In the genomic region with DNA sequence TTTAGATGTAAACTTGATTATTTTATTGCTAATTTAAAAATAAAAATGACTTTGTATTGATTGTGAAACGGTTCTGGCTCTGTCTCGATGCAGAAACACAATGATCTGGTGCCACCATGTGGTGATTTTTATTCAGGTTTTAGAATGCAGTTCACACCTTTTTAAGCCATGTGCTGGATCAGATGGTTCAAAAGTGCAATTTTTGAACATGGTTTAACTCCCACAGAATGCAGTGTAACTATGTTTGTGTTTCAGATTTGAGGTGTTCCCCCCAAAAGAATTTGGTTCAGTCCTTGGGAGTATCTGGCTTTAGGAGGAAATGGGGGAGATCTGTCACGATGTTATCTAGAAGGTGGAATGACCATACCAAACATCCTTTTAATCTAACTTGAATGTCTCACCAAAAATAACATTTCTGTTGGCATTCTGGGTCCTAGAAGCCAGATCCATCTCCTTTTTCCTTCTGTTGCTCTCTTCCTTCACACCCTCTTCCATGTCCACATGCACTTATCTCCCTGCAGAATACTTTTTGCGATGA, we compare ENCODE assay signal across 8 cellular contexts. TPM values are rescaled to one million over a fixed set of nuclear protein-coding genes. Genes with fewer than 3 reads are reported as not detected.
A peak's percentile ranks its signal among the peaks of the same experiment; 100 is the strongest.
DNase-seq lines count a peak whose midpoint lies in the region; ATAC-seq and TF ChIP-seq lines count a peak whose summit lies in the region.

No MANE protein-coding gene starts in this region.

- H2BK120ac ChIP-seq in H9 (ENCODE audit: low read depth, low read length, poor library complexity, severe bottlenecking): no peak overlapping the region

- H3K27me3 Mint-ChIP-seq in H9 (ENCODE audit: low read depth): no peaks in the 10 kb centered on the region; the same call in 1 of the 2 replicates
- H3K27me3 Mint-ChIP-seq in activated T-cell treated with anti-CD3 and anti-CD28 coated beads, Interleukin-2, amount 50 U/mL, for 4 hours (ENCODE audit: low read depth): no peaks in the 10 kb centered on the region

- H3K36me3 ChIP-seq in DOHH2 (ENCODE audit: control insufficient read depth, low read length) (peaks cover 27% of the 10 kb centered on the region), gastroesophageal sphincter (peaks cover 0 to 75% of the 10 kb centered on the region in 2 donors), psoas muscle (ENCODE audit: insufficient read depth in 1 of 2, low read depth in 1 of 2) (peaks cover 4 to 83% of the 10 kb centered on the region in 2 donors)

- H2AK5ac ChIP-seq in H9 (ENCODE audit: insufficient read length, low read length): no peak overlapping the region

- H3F3A ChIP-seq in DOHH2 (ENCODE audit: control insufficient read depth, insufficient read depth): peaks cover 5% of the 10 kb centered on the region; the same call in 1 of the 2 replicates

- no peaks in the 10 kb centered on the region for H3K9me3 ChIP-seq in DOHH2 (ENCODE audit: control insufficient read depth, insufficient read depth, low read length)
- no peaks in the 10 kb centered on the region for H3K9me3 ChIP-seq in H9 (ENCODE audit: control insufficient read depth, low read depth, low read length)
- no peaks in the 10 kb centered on the region for H3K9me3 ChIP-seq in gastroesophageal sphincter
- no peaks in the 10 kb centered on the region for H3K9me3 ChIP-seq in psoas muscle

- TF ChIP-seq EP300 in gastroesophageal sphincter (IDR thresholded peaks at IDR 0.05): no peak

- no peak overlapping the region for H2BK20ac ChIP-seq in H9 (ENCODE audit: low read depth, low read length, poor library complexity, severe bottlenecking)

- H2BK5ac ChIP-seq in H9 (ENCODE audit: insufficient read length, low read length): no peak overlapping the region

- no peak for TF ChIP-seq POLR2A in gastroesophageal sphincter (IDR thresholded peaks at IDR 0.05)

- no peaks in the 10 kb centered on the region for H3K9me2 ChIP-seq in DOHH2 (replicated peaks; ENCODE audit: control insufficient read depth, low read length)

- H3K4me1 Mint-ChIP-seq in H9: peaks cover 4 to 9% of the 10 kb centered on the region in 2 experiments; a peak in 3 of 4 replicates
- no peaks in the 10 kb centered on the region for H3K4me1 Mint-ChIP-seq in activated T-cell treated with anti-CD3 and anti-CD28 coated beads, Interleukin-2, amount 50 U/mL, for 4 hours (ENCODE audit: low read depth)

- no peak overlapping the region for H3K4me3 ChIP-seq in DOHH2 (ENCODE audit: low read length)
- H3K4me3 ChIP-seq in gastroesophageal sphincter: no peak overlapping the region
- peak overlapping the region; percentile 10 for H3K4me3 ChIP-seq in psoas muscle

- ATAC-seq in activated T-cell treated with anti-CD3 and anti-CD28 coated beads, Interleukin-2, amount 50 U/mL, for 4 hours: peak; percentile 55 to 61
- ATAC-seq in gastroesophageal sphincter (peak; percentile 72), psoas muscle (peak; percentile 79 to 94 (median 84)), HG03342 (IDR thresholded peaks at IDR 0.05; ENCODE audit: unreplicated experiment) (no peak)

- no peaks in the 10 kb centered on the region for H3K9me3 Mint-ChIP-seq in H9
- H3K9me3 Mint-ChIP-seq in activated T-cell treated with anti-CD3 and anti-CD28 coated beads, Interleukin-2, amount 50 U/mL, for 4 hours: no peaks in the 10 kb centered on the region

- no peak overlapping the region for H3K56ac ChIP-seq in H9 (ENCODE audit: insufficient read length, low read depth, low read length)

- no peaks in the 10 kb centered on the region for H3K23me2 ChIP-seq in H9 (ENCODE audit: insufficient read length, low read depth, low read length, poor library complexity, severe bottlenecking)

- no peak overlapping the region for H2AFZ ChIP-seq in H9 (ENCODE audit: low read length)

- H4K5ac ChIP-seq in H9 (ENCODE audit: insufficient read length, low read depth, low read length): no peak overlapping the region

- H3K4me1 ChIP-seq in DOHH2 (ENCODE audit: control insufficient read depth, low read length) (no peaks in the 10 kb centered on the region), H9 (ENCODE audit: insufficient read depth, low read length) (no peaks in the 10 kb centered on the region), gastroesophageal sphincter (peaks cover 0 to 6% (median 0%) of the 10 kb centered on the region in 3 donors), psoas muscle (peaks cover 8% of the 10 kb centered on the region)

- H4K20me1 ChIP-seq in DOHH2 (ENCODE audit: control insufficient read depth, insufficient read depth, low read depth, low read length) (no peaks in the 10 kb centered on the region; the same call in 1 of the 2 replicates), H9 (ENCODE audit: control insufficient read depth, insufficient read depth, insufficient read length) (no peaks in the 10 kb centered on the region)

- H3K23ac ChIP-seq in H9 (ENCODE audit: insufficient read length, low read depth, low read length): no peak overlapping the region

- H3K9ac ChIP-seq in H9 (ENCODE audit: extremely low read depth, insufficient read length, low read length): no peak overlapping the region

- H2BK12ac ChIP-seq in H9 (ENCODE audit: insufficient read length, low read depth, low read length): no peak overlapping the region

- no peaks in the 10 kb centered on the region for H3K79me2 ChIP-seq in DOHH2 (ENCODE audit: control insufficient read depth, low read length)
- no peaks in the 10 kb centered on the region for H3K79me2 ChIP-seq in H9 (ENCODE audit: insufficient read depth, low read length)

- no peak overlapping the region for H3K27ac ChIP-seq in DOHH2 (ENCODE audit: low read depth, low read length)
- no peak overlapping the region for H3K27ac ChIP-seq in H9 (ENCODE audit: insufficient read length, low read depth, low read length)
- H3K27ac ChIP-seq in gastroesophageal sphincter: peak overlapping the region in 1 of 4 donors; percentile 44
- H3K27ac ChIP-seq in psoas muscle: peak overlapping the region; percentile 71

- no peak overlapping the region for H3K18ac ChIP-seq in H9 (ENCODE audit: insufficient read length, low read depth, low read length)

- H3K36me3 Mint-ChIP-seq in H9 (ENCODE audit: insufficient read depth in 1 of 3, low read depth in 3 of 3): peaks cover 13 to 44% (median 36%) of the 10 kb centered on the region in 3 experiments; a peak in 6 of 7 replicates
- peaks cover 12% of the 10 kb centered on the region for H3K36me3 Mint-ChIP-seq in activated T-cell treated with anti-CD3 and anti-CD28 coated beads, Interleukin-2, amount 50 U/mL, for 4 hours (ENCODE audit: insufficient read depth)

- no peak overlapping the region for H4K8ac ChIP-seq in H9 (replicated peaks; ENCODE audit: insufficient read length, low read depth, low read length)

- no peak overlapping the region for H2BK15ac ChIP-seq in H9 (ENCODE audit: low read depth, low read length)

- no peaks in the 10 kb centered on the region for H3K79me1 ChIP-seq in H9 (ENCODE audit: insufficient read depth, low read depth, low read length, poor library complexity, severe bottlenecking)

- peak; percentile 60 for TF ChIP-seq CTCF in DOHH2 (IDR thresholded peaks at IDR 0.05; ENCODE audit: low read depth, low read length, poor library complexity, severe bottlenecking)
- peak; percentile 71 for TF ChIP-seq CTCF in H9 (conservative IDR thresholded peaks at IDR 0.05)
- peak; percentile 38 to 77 (median 68) for TF ChIP-seq CTCF in gastroesophageal sphincter (IDR thresholded peaks at IDR 0.05)
- TF ChIP-seq CTCF in psoas muscle (IDR thresholded peaks at IDR 0.05): peak; percentile 79

- DNase-seq in H9 (no peak), NCI-H2227 (lab: John Stamatoyannopoulos, UW; ENCODE audit: unreplicated experiment) (peak; percentile 55), psoas muscle (no peak), SHP77 (lab: John Stamatoyannopoulos, UW) (no peak)
- DNase-seq in activated T-cell treated with anti-CD3 and anti-CD28 coated beads, Interleukin-2, amount 50 U/mL, for 4 hours: no peak

- no peak overlapping the region for H4K91ac ChIP-seq in H9 (ENCODE audit: insufficient read length, low read depth, low read length)

- H3K4me2 ChIP-seq in DOHH2 (ENCODE audit: low read length) (no peak overlapping the region), H9 (ENCODE audit: insufficient read depth, insufficient read length, low read length) (no peak overlapping the region)

- H3K27ac Mint-ChIP-seq in H9: no peak overlapping the region

- intact Hi-C loops in psoas muscle (cut with DNase I): loop anchor here (1.0 to 10.0 kb wide), 5 partner anchors 48 to 268 kb away; a partner anchor contains a TSS

- no peak overlapping the region for H3K4me3 Mint-ChIP-seq in H9
- no peak overlapping the region for H3K4me3 Mint-ChIP-seq in activated T-cell treated with anti-CD3 and anti-CD28 coated beads, Interleukin-2, amount 50 U/mL, for 4 hours

- H3K4ac ChIP-seq in H9 (ENCODE audit: low read depth, low read length): no peak overlapping the region

- H3K27me3 ChIP-seq in DOHH2 (ENCODE audit: control insufficient read depth, low read length) (no peaks in the 10 kb centered on the region), H9 (ENCODE audit: insufficient read depth, low read length) (no peaks in the 10 kb centered on the region), gastroesophageal sphincter (no peaks in the 10 kb centered on the region), psoas muscle (ENCODE audit: insufficient read depth in 3 of 3, low read length in 2 of 3) (no peaks in the 10 kb centered on the region)

- H3T11ph ChIP-seq in H9 (ENCODE audit: low read length): no peak overlapping the region

- WGBS in H9 (ENCODE audit: extremely low coverage, insufficient read length, low lambda C conversion rate): no CpG with 5 or more reads among the region's 4 CpGs
- WGBS in gastroesophageal sphincter (ENCODE audit: low coverage in 1 of 2), 2 donors: 33 to 48% methylated on average over 3 to 4 of the region's 4 CpGs
- 45 to 48% (median 47%) methylated on average over 4 of the region's 4 CpGs for WGBS in psoas muscle, 3 donors

- H3K14ac ChIP-seq in H9 (ENCODE audit: insufficient read depth, low read length): no peak overlapping the region

RNA-seq across cellular contexts. Expression of a gene that starts 7.9 kb away (rescaled TPM):
- total RNA-seq in H9 (2021): 84.5 and 87.1 TPM in 2 replicates
- total RNA-seq in activated T-cell treated with anti-CD3 and anti-CD28 coated beads, Interleukin-2, amount 50 U/mL, for 4 hours: 10 to 100 TPM; 80.3 to 89.6 (median 81.2) TPM
- 10 to 100 TPM; 46.2 to 69.0 (median 49.4) TPM for total RNA-seq in gastroesophageal sphincter
- total RNA-seq in psoas muscle: 10 to 100 TPM; 37.8 to 53.9 (median 50.4) TPM
- polyA plus RNA-seq in psoas muscle: 10 to 100 TPM; 50.2 to 92.7 (median 55.3) TPM

RNA-seq across cellular contexts. Expression of a gene that starts 42.6 kb away (rescaled TPM):
- not detected in 2 replicates for total RNA-seq in H9 (2021)
- not detected for total RNA-seq in activated T-cell treated with anti-CD3 and anti-CD28 coated beads, Interleukin-2, amount 50 U/mL, for 4 hours
- total RNA-seq in gastroesophageal sphincter: not detected
- not detected for total RNA-seq in psoas muscle
- under 1 TPM in 1 of 3 donors, not detected in 2; 0.05 TPM for polyA plus RNA-seq in psoas muscle

RNA-seq across cellular contexts. Expression of a gene that starts 47.5 kb away (rescaled TPM):
- total RNA-seq in H9 (2021) (37.7 and 41.0 TPM in 2 replicates), gastroesophageal sphincter (10 to 100 TPM; 16.6 to 27.1 (median 24.6) TPM), psoas muscle (10 to 100 TPM in 1 of 4 donors, 1 to 10 TPM in 3; 7.3 to 11.1 (median 9.4) TPM)
- 1 to 10 TPM; 5.6 to 6.3 (median 5.6) TPM for total RNA-seq in activated T-cell treated with anti-CD3 and anti-CD28 coated beads, Interleukin-2, amount 50 U/mL, for 4 hours
- polyA plus RNA-seq in psoas muscle: 1 to 10 TPM; 3.8 to 6.1 (median 4.7) TPM
